Comparison of ENCODE assay signal across 8 cellular contexts in the genomic region with DNA sequence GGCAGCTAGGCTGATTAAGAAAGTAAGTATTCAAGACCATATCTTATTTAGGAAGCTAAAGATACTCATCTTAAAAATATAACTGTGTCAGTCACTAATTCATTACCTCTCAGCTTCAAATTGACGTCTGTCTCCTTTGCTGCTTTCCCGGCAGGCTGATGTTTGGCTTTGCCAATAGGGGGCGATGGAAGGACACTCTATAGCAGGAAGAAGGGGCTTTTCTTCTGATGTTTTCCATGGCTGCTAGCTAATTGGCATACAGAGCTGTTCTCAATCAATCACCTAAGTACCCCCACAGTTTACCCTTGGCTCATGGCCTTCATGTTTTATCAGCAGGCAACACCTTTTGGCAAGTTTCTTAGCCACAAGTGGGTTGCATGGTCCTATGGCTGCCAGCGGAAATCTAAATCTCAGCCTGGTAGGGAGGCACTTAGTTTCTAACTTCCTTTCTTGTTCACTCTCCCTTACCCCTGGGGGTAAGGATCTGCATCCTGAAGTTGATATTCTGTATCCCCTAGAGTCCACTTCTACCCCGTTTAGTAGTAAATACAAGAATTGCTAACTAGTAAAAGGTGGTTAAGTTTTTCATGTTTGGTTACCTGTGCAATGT. TPM values are rescaled to one million over a fixed set of nuclear protein-coding genes. Genes with fewer than 3 reads are reported as not detected.
A peak's percentile ranks its signal among the peaks of the same experiment; 100 is the strongest.
DNase-seq lines count a peak whose midpoint lies in the region; ATAC-seq and TF ChIP-seq lines count a peak whose summit lies in the region.

No MANE protein-coding gene starts in this region.

- H3K4me3 ChIP-seq in SK-N-MC: no peak overlapping the region
- no peak overlapping the region for H3K4me3 ChIP-seq in gastrocnemius medialis

- H3K9me3 ChIP-seq in SK-N-MC (ENCODE audit: low read depth, low read length): no peaks in the 10 kb centered on the region
- no peaks in the 10 kb centered on the region for H3K9me3 ChIP-seq in gastrocnemius medialis

- no peak overlapping the region for H3K9ac ChIP-seq in SK-N-MC (ENCODE audit: insufficient read length)

- in situ Hi-C loops in gastrocnemius medialis (cut with MboI; ENCODE audit: low sequenced_read_pairs in 4 of 4): no loop called here

- DNase-seq in Right ventricle myocardium superior: no peak
- no peak for DNase-seq in left cardiac atrium
- peak; percentile 8 for DNase-seq in SK-N-MC (ENCODE audit: low read depth, low spot score)
- peak; percentile 34 for DNase-seq in fibroblast of peridontal ligament (ENCODE audit: extremely low read depth)
- DNase-seq in gastrocnemius medialis: no peak

- TF ChIP-seq CTCF in LNCAP (IDR thresholded peaks at IDR 0.05) (peak; percentile 88), gastrocnemius medialis (IDR thresholded peaks at IDR 0.05 in 4 of 5, conservative IDR thresholded peaks at IDR 0.05 in 1 of 5) (peak in 4 of 5 experiments; percentile 24 to 63 (median 28))

- no peak overlapping the region for H3K27ac ChIP-seq in SK-N-MC
- H3K27ac ChIP-seq in gastrocnemius medialis: no peak overlapping the region

- H3K4me1 ChIP-seq in gastrocnemius medialis: peaks cover 5 to 14% of the 10 kb centered on the region in 2 donors

- peak; percentile 51 for ATAC-seq in Right ventricle myocardium superior (ENCODE audit: poor library complexity)
- ATAC-seq in left cardiac atrium: no peak
- ATAC-seq in gastrocnemius medialis: peak in 1 of 2 donors; percentile 46
- ATAC-seq in GM21619 (IDR thresholded peaks at IDR 0.05; ENCODE audit: unreplicated experiment): no peak
- no peak for ATAC-seq in HG03469 (IDR thresholded peaks at IDR 0.05; ENCODE audit: unreplicated experiment)

- no peaks in the 10 kb centered on the region for H3K27me3 ChIP-seq in gastrocnemius medialis

- intact Hi-C loops in Right ventricle myocardium superior (cut with DNase I): no loop called here
- intact Hi-C loops in left cardiac atrium (cut with DNase I): no loop called here
- intact Hi-C loops in gastrocnemius medialis (cut with DNase I; ENCODE audit: low total_unique reads): no loop called here

- H3K36me3 ChIP-seq in SK-N-MC (ENCODE audit: insufficient read depth, low read length) (no peaks in the 10 kb centered on the region), gastrocnemius medialis (no peaks in the 10 kb centered on the region)

- TF ChIP-seq POLR2A in gastrocnemius medialis (IDR thresholded peaks at IDR 0.05): no peak

RNA-seq across cellular contexts. Expression of a gene that starts 45.0 kb away (rescaled TPM):
- total RNA-seq in Right ventricle myocardium superior: 0.65 TPM
- total RNA-seq in left cardiac atrium: under 1 TPM; 0.52 to 0.91 TPM
- 1 to 10 TPM in 1 of 4 donors, under 1 TPM in 3; 0.20 to 2.3 (median 0.77) TPM for total RNA-seq in gastrocnemius medialis

Comparison
In these comparisons a context has a peak if more than half of its experiments do, and no peak if none do; other contexts are left out.
1. DNase-seq: peak in SK-N-MC (single experiment) and fibroblast of peridontal ligament (single experiment); none in Right ventricle myocardium superior (single experiment), left cardiac atrium (single experiment) and gastrocnemius medialis (0 of 2).